In the genomic region with DNA sequence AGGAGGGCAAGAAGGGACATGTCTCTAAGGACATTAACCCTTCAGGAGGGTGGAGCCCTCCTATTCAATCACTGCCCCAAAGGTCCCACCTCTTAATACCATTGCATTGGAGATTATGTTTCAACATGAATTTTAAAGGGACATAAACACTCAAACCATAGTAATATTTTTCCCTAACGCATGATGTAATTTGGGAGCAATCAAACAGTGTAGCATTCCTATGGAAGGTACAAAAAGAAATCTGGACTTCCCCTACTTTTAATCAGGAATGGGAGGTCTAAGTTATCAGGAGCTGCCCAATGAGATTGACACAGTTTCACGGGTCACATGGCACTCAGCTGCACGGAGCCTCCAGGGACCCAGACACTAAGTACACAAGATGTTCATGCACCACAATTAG, we compare ENCODE assay signal across 14 cellular contexts.
DNase-seq lines count a peak whose midpoint lies in the region; ATAC-seq lines count a peak whose summit lies in the region.
"Had no signal": no experiment of that assay in that cellular context is flagged by ENCODE, and none has a peak within 500 bp of the region (broad histone marks: within the 10 kb centered on the region; RNA-seq: fewer than 3 reads in every experiment).

No MANE protein-coding gene starts in this region.

- intact Hi-C loops in activated T-helper 1 cell treated with anti-CD3 and anti-CD28 coated beads, Interleukin-12 subunit alpha, Interleukin-12 subunit beta, Interleukin-2, Interleukin-4 antibody, amounts not matched to agents 30 ng/mL and 10 ng/mL and 1 ng/mL, durations not matched to agents 14 hours and 24 hours and 36 hours (cut with micrococcal nuclease): no loop called here

- H3K27me3 Mint-ChIP-seq in activated naive CD4-positive, alpha-beta T cell treated with anti-CD3 and anti-CD28 coated beads, Interleukin-2, amount 50 U/mL, for 24 hours: no peaks in the 10 kb centered on the region
- H3K27me3 Mint-ChIP-seq in activated T-helper 1 cell treated with anti-CD3 and anti-CD28 coated beads, Interleukin-12 subunit alpha, Interleukin-12 subunit beta, Interleukin-2, Interleukin-4 antibody, amounts not matched to agents 30 ng/mL and 10 ng/mL and 1 ng/mL, durations not matched to agents 14 hours and 24 hours and 36 hours (ENCODE audit: insufficient read depth): peaks cover 7% of the 10 kb centered on the region
- H3K27me3 Mint-ChIP-seq: CD4-positive, alpha-beta memory T cell had no signal

- no peak overlapping the region for H3K4me3 ChIP-seq in neuronal stem cell (ENCODE audit: low read length in 2 of 2)
- H3K4me3 ChIP-seq: GM23248 had no signal

- no peak for ATAC-seq in HG03520 (IDR thresholded peaks at IDR 0.05; ENCODE audit: unreplicated experiment)
- ATAC-seq in HG02938 (IDR thresholded peaks at IDR 0.05; ENCODE audit: unreplicated experiment): no peak

- no peaks in the 10 kb centered on the region for H3K9me3 Mint-ChIP-seq in activated naive CD4-positive, alpha-beta T cell treated with anti-CD3 and anti-CD28 coated beads, Interleukin-2, amount 50 U/mL, for 24 hours
- no peaks in the 10 kb centered on the region for H3K9me3 Mint-ChIP-seq in activated T-helper 1 cell treated with anti-CD3 and anti-CD28 coated beads, Interleukin-12 subunit alpha, Interleukin-12 subunit beta, Interleukin-2, Interleukin-4 antibody, amounts not matched to agents 30 ng/mL and 10 ng/mL and 1 ng/mL, durations not matched to agents 14 hours and 24 hours and 36 hours

- H2BK5ac ChIP-seq in neuronal stem cell (ENCODE audit: low read length): no peak overlapping the region

- no peak overlapping the region for H2AK5ac ChIP-seq in neuronal stem cell (ENCODE audit: low read depth, low read length)

- no peak overlapping the region for H2BK120ac ChIP-seq in neuronal stem cell (ENCODE audit: low read depth, low read length)

- H3K4me1 ChIP-seq in neuronal stem cell (ENCODE audit: control insufficient read depth in 2 of 2, insufficient read depth in 1 of 2, low read depth in 1 of 2, low read length in 2 of 2): no peaks in the 10 kb centered on the region

- WGBS in neuronal stem cell (ENCODE audit: extremely low coverage in 2 of 2, insufficient read length in 2 of 2, insufficient replicate concordance in 1 of 2), 2 donors: no CpG with 5 or more reads among the region's 3 CpGs

- no peak overlapping the region for H2BK12ac ChIP-seq in neuronal stem cell (ENCODE audit: low read length)

- H3K27me3 ChIP-seq in neuronal stem cell (ENCODE audit: control insufficient read depth in 3 of 3, insufficient read depth in 3 of 3, low read depth in 1 of 3, low read length in 3 of 3): no peaks in the 10 kb centered on the region

- no peak overlapping the region for H3K23ac ChIP-seq in neuronal stem cell (ENCODE audit: low read depth, low read length, poor library complexity)

- H3K4me1 Mint-ChIP-seq in activated naive CD4-positive, alpha-beta T cell treated with anti-CD3 and anti-CD28 coated beads, Interleukin-2, amount 50 U/mL, for 24 hours: no peaks in the 10 kb centered on the region
- H3K4me1 Mint-ChIP-seq in activated T-helper 1 cell treated with anti-CD3 and anti-CD28 coated beads, Interleukin-12 subunit alpha, Interleukin-12 subunit beta, Interleukin-2, Interleukin-4 antibody, amounts not matched to agents 30 ng/mL and 10 ng/mL and 1 ng/mL, durations not matched to agents 14 hours and 24 hours and 36 hours (ENCODE audit: low read depth): no peaks in the 10 kb centered on the region

- H3K36me3 ChIP-seq in neuronal stem cell (replicated peaks in 1 of 2; ENCODE audit: control insufficient read depth in 2 of 2, insufficient read depth in 2 of 2, low read length in 2 of 2): no peaks in the 10 kb centered on the region

- no peaks in the 10 kb centered on the region for H3K79me1 ChIP-seq in neuronal stem cell (ENCODE audit: low read depth, low read length)

- no peak for DNase-seq in activated naive CD4-positive, alpha-beta T cell treated with Interleukin-2 at 50 U/mL for 16 hours
- DNase-seq in NCI-H460 (ENCODE audit: extremely low read depth, low read depth): peak; percentile 2
- peak; percentile 41 for DNase-seq in dedifferentiated amniotic fluid mesenchymal stem cell (ENCODE audit: extremely low spot score)
- DNase-seq in neuronal stem cell (ENCODE audit: low spot score): no peak
- no peak for DNase-seq in activated T-helper 1 cell treated with anti-CD3 and anti-CD28 coated beads, Interleukin-12 subunit alpha, Interleukin-12 subunit beta, Interleukin-2, Interleukin-4 antibody, amounts not matched to agents 30 ng/mL and 10 ng/mL and 1 ng/mL, durations not matched to agents 14 hours and 24 hours and 36 hours (ENCODE audit: low spot score)
- DNase-seq: ACHN; CD4-positive, alpha-beta memory T cell; DMS53; GF-D8; GM23248 had no signal

- no peak overlapping the region for H3K9ac ChIP-seq in neuronal stem cell (ENCODE audit: low read depth, low read length, poor library complexity)
- H3K9ac ChIP-seq: GM23248 had no signal

- H3K27ac ChIP-seq in neuronal stem cell (replicated peaks; ENCODE audit: low read length): no peak overlapping the region
- H3K27ac ChIP-seq: C4-2B, GM23248 had no signal

- H3K4ac ChIP-seq in neuronal stem cell (ENCODE audit: low read length): no peak overlapping the region

- no peak overlapping the region for H4K91ac ChIP-seq in neuronal stem cell (ENCODE audit: low read depth, low read length, poor library complexity)

- H3K4me3 Mint-ChIP-seq in activated naive CD4-positive, alpha-beta T cell treated with anti-CD3 and anti-CD28 coated beads, Interleukin-2, amount 50 U/mL, for 24 hours: no peak overlapping the region
- H3K4me3 Mint-ChIP-seq in activated T-helper 1 cell treated with anti-CD3 and anti-CD28 coated beads, Interleukin-12 subunit alpha, Interleukin-12 subunit beta, Interleukin-2, Interleukin-4 antibody, amounts not matched to agents 30 ng/mL and 10 ng/mL and 1 ng/mL, durations not matched to agents 14 hours and 24 hours and 36 hours: no peak overlapping the region
- H3K4me3 Mint-ChIP-seq: CD4-positive, alpha-beta memory T cell had no signal

- no peaks in the 10 kb centered on the region for H3K36me3 Mint-ChIP-seq in activated naive CD4-positive, alpha-beta T cell treated with anti-CD3 and anti-CD28 coated beads, Interleukin-2, amount 50 U/mL, for 24 hours
- H3K36me3 Mint-ChIP-seq in activated T-helper 1 cell treated with anti-CD3 and anti-CD28 coated beads, Interleukin-12 subunit alpha, Interleukin-12 subunit beta, Interleukin-2, Interleukin-4 antibody, amounts not matched to agents 30 ng/mL and 10 ng/mL and 1 ng/mL, durations not matched to agents 14 hours and 24 hours and 36 hours (ENCODE audit: low read depth): peaks cover 3% of the 10 kb centered on the region

- no peak overlapping the region for H3K14ac ChIP-seq in neuronal stem cell (ENCODE audit: low read length)

- H3K4me2 ChIP-seq in neuronal stem cell (ENCODE audit: insufficient read depth, low read length, poor library complexity, severe bottlenecking): no peak overlapping the region

- H4K8ac ChIP-seq in neuronal stem cell (ENCODE audit: low read depth, low read length): no peak overlapping the region

- peaks cover 0 to 6% of the 10 kb centered on the region in 2 donors for H3K9me3 ChIP-seq in neuronal stem cell (replicated peaks in 1 of 2; ENCODE audit: control insufficient read depth in 2 of 2, insufficient read depth in 1 of 2, low read depth in 1 of 2, low read length in 2 of 2)

- H2BK15ac ChIP-seq in neuronal stem cell (ENCODE audit: low read length): no peak overlapping the region

- H3K27ac Mint-ChIP-seq in activated naive CD4-positive, alpha-beta T cell treated with anti-CD3 and anti-CD28 coated beads, Interleukin-2, amount 50 U/mL, for 24 hours: peak overlapping the region; percentile 36
- H3K27ac Mint-ChIP-seq in activated T-helper 1 cell treated with anti-CD3 and anti-CD28 coated beads, Interleukin-12 subunit alpha, Interleukin-12 subunit beta, Interleukin-2, Interleukin-4 antibody, amounts not matched to agents 30 ng/mL and 10 ng/mL and 1 ng/mL, durations not matched to agents 14 hours and 24 hours and 36 hours: no peak overlapping the region
- H3K27ac Mint-ChIP-seq: CD4-positive, alpha-beta memory T cell had no signal

- peak overlapping the region; percentile 15 for H2AFZ ChIP-seq in neuronal stem cell (ENCODE audit: low read length)
- H2AFZ ChIP-seq: GM23248 had no signal

- no peak overlapping the region for H3K18ac ChIP-seq in neuronal stem cell (ENCODE audit: low read length)

Comparison
In these comparisons a context has a peak if more than half of its experiments do, and no peak if none do; other contexts are left out.
1. DNase-seq: peak in NCI-H460 (single experiment) and dedifferentiated amniotic fluid mesenchymal stem cell (single experiment); none in activated naive CD4-positive, alpha-beta T cell treated with Interleukin-2 at 50 U/mL for 16 hours (single experiment), neuronal stem cell (single experiment) and activated T-helper 1 cell treated with anti-CD3 and anti-CD28 coated beads, Interleukin-12 subunit alpha, Interleukin-12 subunit beta, Interleukin-2, Interleukin-4 antibody, amounts not matched to agents 30 ng/mL and 10 ng/mL and 1 ng/mL, durations not matched to agents 14 hours and 24 hours and 36 hours (single experiment).